ENCODE assay signal across 1 cellular context in genomic region chr19:39141929-39142328, GRCh38.
TF ChIP-seq lines count a peak whose summit lies in the region.

No MANE protein-coding gene starts in this region.

TF ChIP-seq in H1, 55 proteins besides CTCF, POLR2A, EP300 and RAD21:
- TF ChIP-seq CTBP2 (IDR thresholded peaks at IDR 0.05; ENCODE audit: borderline replicate concordance, insufficient read depth, insufficient read length, low read length) (no peak), BACH1 (IDR thresholded peaks at IDR 0.05; ENCODE audit: low read length) (no peak), KDM4A (IDR thresholded peaks at IDR 0.05; ENCODE audit: low read depth, low read length, severe bottlenecking) (no peak), KDM5A (IDR thresholded peaks at IDR 0.05; ENCODE audit: low read length) (no peak), SUZ12 (IDR thresholded peaks at IDR 0.05; ENCODE audit: low read length) (no peak), JUND (IDR thresholded peaks at IDR 0.05; ENCODE audit: low read length) (no peak), SP1 (IDR thresholded peaks at IDR 0.05; ENCODE audit: low read depth, low read length) (no peak), SIN3A (conservative IDR thresholded peaks at IDR 0.05 in 1 of 2, IDR thresholded peaks at IDR 0.05 in 1 of 2; ENCODE audit: low read depth in 1 of 2, low read length in 2 of 2) (no peak), POLR2AphosphoS5 (IDR thresholded peaks at IDR 0.05; ENCODE audit: low read depth, low read length) (no peak), TBP (IDR thresholded peaks at IDR 0.05; ENCODE audit: low read depth, low read length) (no peak), MAFK (IDR thresholded peaks at IDR 0.05; ENCODE audit: low read depth, low read length) (no peak), SP4 (IDR thresholded peaks at IDR 0.05; ENCODE audit: low read length) (no peak), CBX8 (IDR thresholded peaks at IDR 0.05; ENCODE audit: borderline replicate concordance, low read depth, low read length) (no peak), CHD2 (IDR thresholded peaks at IDR 0.05; ENCODE audit: low read length) (no peak), CREB1 (IDR thresholded peaks at IDR 0.05) (no peak), JUN (IDR thresholded peaks at IDR 0.05; ENCODE audit: low read depth, low read length) (no peak)
TF ChIP-seq in H1: peak in this region for 0.
